20 cellular contexts compared by ENCODE assay signal in the genomic region with DNA sequence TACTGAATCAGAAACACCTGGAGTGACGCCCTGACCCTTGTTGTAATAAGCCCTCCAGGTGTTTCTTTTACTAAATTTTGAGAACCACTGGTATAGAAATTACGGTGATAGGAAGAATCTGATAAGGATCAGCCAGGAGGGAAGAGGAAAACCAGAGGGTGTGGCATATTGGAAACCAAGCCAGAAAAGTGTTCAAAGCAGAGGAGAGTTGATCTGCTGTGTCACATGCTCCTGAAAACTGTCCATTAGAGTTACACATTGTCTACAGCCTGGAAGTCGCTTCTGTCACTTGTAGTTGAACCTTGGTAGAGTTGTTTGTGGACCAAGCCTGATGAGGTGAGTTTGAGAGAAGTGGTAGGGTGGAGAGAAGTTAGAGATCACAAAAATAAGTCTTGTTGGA.
"Had no signal": no experiment of that assay in that cellular context is flagged by ENCODE, and none has a peak within 500 bp of the region (broad histone marks: within the 10 kb centered on the region; RNA-seq: fewer than 3 reads in every experiment).

No MANE protein-coding gene starts in this region.

- DNase-seq: IMR-90, Karpas-422, KG1, MG63, NCI-H1092, NCI-H1105 treated with DMSO at 0.1 percent for 48 hours, NCI-H1417 treated with DMSO at 0.1 percent for 48 hours, NCI-H146, NCI-H1694 treated with DMSO at 0.1 percent for 48 hours, NCI-H1930, NCI-H2081, NCI-H2107, NCI-H2227 treated with DMSO at 0.1 percent for 48 hours, NCI-H524, NCI-H526 treated with DMSO at 0.1 percent for 48 hours, NCI-H748 treated with DMSO at 0.1 percent for 48 hours, OCI-M1, Right ventricle myocardium superior, SIG-M5 had no signal

- ATAC-seq: HepG2 had no signal
